In the genomic region with DNA sequence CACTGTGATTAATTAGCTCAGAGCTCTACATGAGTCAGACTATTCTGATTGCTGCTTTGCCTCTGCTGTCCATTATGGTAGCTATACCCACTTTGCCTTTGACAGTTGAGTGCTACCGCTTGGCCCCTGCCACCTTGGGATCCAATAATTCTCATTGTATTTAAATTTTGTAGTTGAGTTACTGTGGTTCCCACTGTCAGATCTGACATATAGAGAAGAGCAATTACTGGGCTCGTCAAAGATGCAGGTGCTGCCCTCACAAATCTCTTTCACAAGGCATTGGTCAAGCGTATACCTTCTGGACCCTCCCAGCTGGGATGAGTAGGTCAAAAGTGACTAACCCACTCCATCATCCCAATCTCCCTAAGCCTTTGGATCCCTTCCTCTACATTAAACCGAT, we compare ENCODE assay signal across 9 cellular contexts. TPM values are rescaled to one million over a fixed set of nuclear protein-coding genes. Genes with fewer than 3 reads are reported as not detected.
"Had no signal": no experiment of that assay in that cellular context is flagged by ENCODE, and none has a peak within 500 bp of the region (broad histone marks: within the 10 kb centered on the region; RNA-seq: fewer than 3 reads in every experiment).

No MANE protein-coding gene starts in this region.

- H3K27ac ChIP-seq: HL-60 had no signal

- ATAC-seq: GM23338, HepG2 had no signal

- DNase-seq: H9, HCEC 1CT, HFFc6, KBM-7 had no signal

- H3K4me3 ChIP-seq: GM23338 had no signal

- H3K4me2 ChIP-seq: GM23338 had no signal

- H3K4me3 Mint-ChIP-seq: GM23338, H9, HFFc6, IgD-negative memory B cell had no signal

- H2AFZ ChIP-seq: GM23338 had no signal

- H3K27me3 Mint-ChIP-seq: IgD-negative memory B cell had no signal

- H3K27ac Mint-ChIP-seq: GM23338, H9, HFFc6, IgD-negative memory B cell had no signal

RNA-seq across cellular contexts. Expression of a gene that starts 18.3 kb away (rescaled TPM):
- total RNA-seq: GM23338, H1, H9, HepG2 had no signal
- polyA plus RNA-seq: H1 had no signal
